In genomic region chr7:135661311-135662122, GRCh38 we compare ENCODE assay signal across 8 cellular contexts. TPM values are rescaled to one million over a fixed set of nuclear protein-coding genes. Genes with fewer than 3 reads are reported as not detected.
DNase-seq lines count a peak whose midpoint lies in the region; ATAC-seq and TF ChIP-seq lines count a peak whose summit lies in the region.

No MANE protein-coding gene starts in this region.

- no peak for TF ChIP-seq POLR2A in vagina (IDR thresholded peaks at IDR 0.05)

- CTCF ChIA-PET in mammary epithelial cell (lab: Charles Lee; ENCODE audit: low non-redundant PET) = no interaction called here

- DNase-seq in NCI-H2107 treated with DMSO at 0.1 percent for 48 hours (lab: John Stamatoyannopoulos, UW; ENCODE audit: unreplicated experiment) (peak; percentile 59), mammary epithelial cell (peak; percentile 35), memory B cell (ENCODE audit: low spot score in 2 of 2) (no peak), vagina (ENCODE audit: extremely low spot score in 2 of 2) (no peak), NCI-H1048 (lab: John Stamatoyannopoulos, UW) (no peak)
- DNase-seq in stimulated activated naive CD4-positive, alpha-beta T cell (lab: John Stamatoyannopoulos, UW) = no peak

- H3K4me1 ChIP-seq in mammary epithelial cell (ENCODE audit: insufficient read depth, low read length) (peaks cover 22% of the 10 kb centered on the region), vagina (peaks cover 30% of the 10 kb centered on the region)

- ATAC-seq in GM19372 (IDR thresholded peaks at IDR 0.05; ENCODE audit: low read depth, unreplicated experiment) (peak; percentile 2), memory B cell (ENCODE audit: low read depth) (no peak)

- no TSS peak for BruUV-seq in mammary epithelial cell (replicated peaks; lab: Mats Ljungman, UMichigan)

- no peaks in the 10 kb centered on the region for H3K27me3 ChIP-seq in mammary epithelial cell (ENCODE audit: insufficient read depth, low read length)
- H3K27me3 ChIP-seq in vagina = no peaks in the 10 kb centered on the region

- no peaks in the 10 kb centered on the region for H3K9me3 ChIP-seq in mammary epithelial cell (replicated peaks; ENCODE audit: insufficient read depth, low read length)
- no peaks in the 10 kb centered on the region for H3K9me3 ChIP-seq in vagina

- TF ChIP-seq CTCF in 22Rv1 (IDR thresholded peaks at IDR 0.05) (no peak), mammary epithelial cell (conservative IDR thresholded peaks at IDR 0.05 in 1 of 2, IDR thresholded peaks at IDR 0.05 in 1 of 2; ENCODE audit: extremely low read depth in 1 of 2, insufficient read depth in 1 of 2, low read depth in 1 of 2, low read length in 2 of 2) (no peak), vagina (IDR thresholded peaks at IDR 0.05) (no peak)

- H3K36me3 Mint-ChIP-seq in memory B cell = no peaks in the 10 kb centered on the region

- H3K9ac ChIP-seq in mammary epithelial cell (ENCODE audit: insufficient read depth, low read length) = peak overlapping the region; percentile 35

- peak overlapping the region; percentile 100 for H3K4me3 Mint-ChIP-seq in memory B cell

- H3K36me3 ChIP-seq in mammary epithelial cell (ENCODE audit: insufficient read depth, low read length) (no peaks in the 10 kb centered on the region), vagina (no peaks in the 10 kb centered on the region)

- H3K27ac ChIP-seq in 22Rv1 (peak overlapping the region; percentile 76), mammary epithelial cell (ENCODE audit: insufficient read depth, low read depth, low read length) (peak overlapping the region; percentile 26), vagina (peak overlapping the region; percentile 86)

- peak overlapping the region; percentile 92 for H2AFZ ChIP-seq in mammary epithelial cell (ENCODE audit: low read depth, low read length)

- 69% methylated on average over 12 of the region's 14 CpGs for WGBS in mammary epithelial cell (ENCODE audit: low coverage, missing lambda C conversion rate)

- H3K9me3 Mint-ChIP-seq in memory B cell = no peaks in the 10 kb centered on the region

- peaks cover 27% of the 10 kb centered on the region for H3K4me1 Mint-ChIP-seq in memory B cell

- dilution Hi-C loops in mammary epithelial cell (cut with HindIII; ENCODE audit: low sequenced_read_pairs) = no loop called here

- H3K4me3 ChIP-seq in mammary epithelial cell (replicated peaks in 1 of 3; ENCODE audit: insufficient read depth in 1 of 3, low read depth in 2 of 3, low read length in 3 of 3) (peak overlapping the region; percentile 97 to 99 (median 98)), vagina (peak overlapping the region; percentile 91 to 96)

- in situ Hi-C loops in mammary epithelial cell (cut with MboI; ENCODE audit: low sequenced_read_pairs in 2 of 2) = no loop called here

- intact Hi-C loops in mammary epithelial cell (cut with micrococcal nuclease) (loop anchor here (2.0 to 10.0 kb wide), 6 partner anchors 45 to 379 kb away; partner anchors contain the start of genes CNOT4 and MTPN), vagina (cut with DNase I) (loop anchor here (10.0 kb wide), 1 partner anchor 343 kb away; no protein-coding TSS in a partner anchor)

- peak overlapping the region; percentile 95 for H3K27ac Mint-ChIP-seq in memory B cell

- H3K79me2 ChIP-seq in mammary epithelial cell (ENCODE audit: insufficient read depth, low read length) = peaks cover 41% of the 10 kb centered on the region

- H3K27me3 Mint-ChIP-seq in memory B cell = no peaks in the 10 kb centered on the region

- H3K4me2 ChIP-seq in mammary epithelial cell (ENCODE audit: insufficient read depth, low read depth, low read length) = peak overlapping the region; percentile 83

- no peaks in the 10 kb centered on the region for H4K20me1 ChIP-seq in mammary epithelial cell (ENCODE audit: insufficient read depth, low read length)

RNA-seq across cellular contexts. Expression of gene STMP1, which starts 0.8 kb away (rescaled TPM):
- 10 to 100 TPM; 19.5 to 39.3 TPM for total RNA-seq in mammary epithelial cell
- 16.7 TPM for polyA plus RNA-seq in mammary epithelial cell
- 33.8 TPM for polyA minus RNA-seq in mammary epithelial cell
- 13.5 TPM for total RNA-seq in vagina

Comparison
In these comparisons a context has a peak if more than half of its experiments do, and no peak if none do; other contexts are left out.
1. H3K27ac ChIP-seq: peak in every context shown above with its lines; median percentile 86 in vagina; 76 in 22Rv1; 26 in mammary epithelial cell.
2. DNase-seq: peak in NCI-H2107 treated with DMSO at 0.1 percent for 48 hours (single experiment) and mammary epithelial cell (single experiment); none in memory B cell (0 of 2), vagina (0 of 2), NCI-H1048 (single experiment) and stimulated activated naive CD4-positive, alpha-beta T cell (0 of 6).